ENCODE assay signal across 8 cellular contexts in genomic region chr1:248807067-248807737, GRCh38. TPM values are rescaled to one million over a fixed set of nuclear protein-coding genes. Genes with fewer than 3 reads are reported as not detected.
A peak's percentile ranks its signal among the peaks of the same experiment; 100 is the strongest.
DNase-seq lines count a peak whose midpoint lies in the region; ATAC-seq lines count a peak whose summit lies in the region.

No MANE protein-coding gene starts in this region.

- peaks cover 20% of the 10 kb centered on the region for H3K4me1 Mint-ChIP-seq in activated T-cell treated with anti-CD3 and anti-CD28 coated beads, Interleukin-2, amount 50 U/mL, for 72 hours (ENCODE audit: low read depth)

- H3K9me3 Mint-ChIP-seq in activated T-cell treated with anti-CD3 and anti-CD28 coated beads, Interleukin-2, amount 50 U/mL, for 72 hours = no peaks in the 10 kb centered on the region

- H3K4me3 ChIP-seq in BLaER1 (no peak overlapping the region), NT2/D1 (ENCODE audit: insufficient read length, low read depth) (no peak overlapping the region)

- H3K4me2 ChIP-seq in BLaER1 = peak overlapping the region; percentile 85

- H3K9me3 ChIP-seq in BLaER1 (peaks cover 6% of the 10 kb centered on the region), NT2/D1 (ENCODE audit: insufficient read depth, low read length) (no peaks in the 10 kb centered on the region)

- H3K36me3 ChIP-seq in BLaER1 = peaks cover 14% of the 10 kb centered on the region
- peaks cover 24% of the 10 kb centered on the region for H3K36me3 ChIP-seq in NT2/D1 (ENCODE audit: insufficient read depth, insufficient read length, low read length)

- H3K36me3 Mint-ChIP-seq in activated T-cell treated with anti-CD3 and anti-CD28 coated beads, Interleukin-2, amount 50 U/mL, for 72 hours (ENCODE audit: insufficient read depth in 2 of 2) = peaks cover 0 to 2% of the 10 kb centered on the region in 2 donors

- H3K27ac ChIP-seq in BLaER1 = peak overlapping the region; percentile 76

- H3K27me3 ChIP-seq in BLaER1 (no peaks in the 10 kb centered on the region), NT2/D1 (ENCODE audit: insufficient read depth, insufficient read length) (no peaks in the 10 kb centered on the region)

- ATAC-seq in GM18870 (IDR thresholded peaks at IDR 0.05; ENCODE audit: unreplicated experiment) = peak; percentile 44
- ATAC-seq in HG03066 (IDR thresholded peaks at IDR 0.05; ENCODE audit: low read depth, unreplicated experiment) = peak; percentile 44
- peak; percentile 83 to 84 for ATAC-seq in activated T-cell treated with anti-CD3 and anti-CD28 coated beads, Interleukin-2, amount 50 U/mL, for 72 hours (replicated peaks in 1 of 2)

- H3K4me1 ChIP-seq in BLaER1 (peaks cover 84% of the 10 kb centered on the region), NT2/D1 (ENCODE audit: insufficient read depth, insufficient read length) (no peaks in the 10 kb centered on the region)

- H4K20me1 ChIP-seq in BLaER1 = no peaks in the 10 kb centered on the region

- intact Hi-C loops in posterior cingulate gyrus (cut with DNase I) = loop anchor here (1.0 to 5.0 kb wide), 3 partner anchors 110 to 565 kb away; no protein-coding TSS in a partner anchor

- H3K27me3 Mint-ChIP-seq in activated T-cell treated with anti-CD3 and anti-CD28 coated beads, Interleukin-2, amount 50 U/mL, for 72 hours (ENCODE audit: low read depth) = no peaks in the 10 kb centered on the region

- no peak overlapping the region for H3K4me3 Mint-ChIP-seq in activated T-cell treated with anti-CD3 and anti-CD28 coated beads, Interleukin-2, amount 50 U/mL, for 72 hours

- H3K9ac ChIP-seq in BLaER1 (no peak overlapping the region), NT2/D1 (ENCODE audit: insufficient read length, low read depth) (no peak overlapping the region)

- H3K27ac Mint-ChIP-seq in activated T-cell treated with anti-CD3 and anti-CD28 coated beads, Interleukin-2, amount 50 U/mL, for 72 hours = no peak overlapping the region

- peak; percentile 49 for DNase-seq in NT2/D1 (ENCODE audit: low read depth, low spot score)
- peak; percentile 61 to 66 for DNase-seq in activated T-cell treated with anti-CD3 and anti-CD28 coated beads, Interleukin-2, amount 50 U/mL, for 72 hours
- peak; percentile 70 for DNase-seq in globus pallidus (ENCODE audit: low spot score)
- peak; percentile 38 to 97 (median 72) for DNase-seq in posterior cingulate gyrus
- DNase-seq in NCI-H226 = no peak

RNA-seq across cellular contexts. Expression of gene SH3BP5L, which starts 18.5 kb away (rescaled TPM):
- 10 to 100 TPM; 23.1 to 25.3 TPM for total RNA-seq in activated T-cell treated with anti-CD3 and anti-CD28 coated beads, Interleukin-2, amount 50 U/mL, for 72 hours

RNA-seq across cellular contexts. Expression of gene ZNF672, which starts 30.8 kb away (rescaled TPM):
- total RNA-seq in activated T-cell treated with anti-CD3 and anti-CD28 coated beads, Interleukin-2, amount 50 U/mL, for 72 hours = 10 to 100 TPM; 42.2 to 47.6 TPM

RNA-seq across cellular contexts. Expression of gene LYPD8, which starts 51.6 kb away (rescaled TPM):
- total RNA-seq in activated T-cell treated with anti-CD3 and anti-CD28 coated beads, Interleukin-2, amount 50 U/mL, for 72 hours = not detected

RNA-seq across cellular contexts. Expression of gene ZNF692, which starts 51.7 kb away (rescaled TPM):
- 10 to 100 TPM; 42.8 to 57.6 TPM for total RNA-seq in activated T-cell treated with anti-CD3 and anti-CD28 coated beads, Interleukin-2, amount 50 U/mL, for 72 hours
